In genomic region chr1:67795179-67795916, GRCh38 we compare ENCODE assay signal across 2 cellular contexts.
TF ChIP-seq lines count a peak whose summit lies in the region.

No MANE protein-coding gene starts in this region.

TF ChIP-seq in liver, 16 proteins besides CTCF, POLR2A, EP300 and RAD21:
- TF ChIP-seq NR2F2 (IDR thresholded peaks at IDR 0.05): peak; percentile 57
- no peak for TF ChIP-seq HNF4G (IDR thresholded peaks at IDR 0.05)
TF ChIP-seq in liver: peak in this region for 1.

TF ChIP-seq in HepG2, 621 proteins besides CTCF, POLR2A, EP300 and RAD21:
- no peak for TF ChIP-seq ZFP36L1 (CRISPR knock-in tag; IDR thresholded peaks at IDR 0.05)
- TF ChIP-seq DMTF1 (CRISPR knock-in tag; IDR thresholded peaks at IDR 0.05): no peak
- no peak for TF ChIP-seq GATAD1 (CRISPR knock-in tag; IDR thresholded peaks at IDR 0.05)
- no peak for TF ChIP-seq ZNF788 (CRISPR knock-in tag; IDR thresholded peaks at IDR 0.05; ENCODE audit: borderline replicate concordance)
